In genomic region chrX:97389761-97390192, GRCh38 we compare ENCODE assay signal across 1 cellular context.
TF ChIP-seq lines count a peak whose summit lies in the region.

No MANE protein-coding gene starts in this region.

TF ChIP-seq in HCT116, 20 proteins besides CTCF, POLR2A, EP300 and RAD21 (continued from another document):
- TF ChIP-seq ZBTB33 (IDR thresholded peaks at IDR 0.05; ENCODE audit: extremely low read depth, insufficient replicate concordance, low read length) (no peak), TCF7L2 (IDR thresholded peaks at IDR 0.05; ENCODE audit: borderline replicate concordance, extremely low read depth, insufficient read depth, insufficient read length) (no peak), CEBPB (IDR thresholded peaks at IDR 0.05; ENCODE audit: low read depth) (peak; percentile 54; the same call in 1 of the 2 replicates), JUND (IDR thresholded peaks at IDR 0.05) (peak; percentile 52), ZFX (IDR thresholded peaks at IDR 0.05) (no peak)
TF ChIP-seq in HCT116: peak in this region for 6.
